ENCODE assay signal across 18 cellular contexts in genomic region chr3:57383421-57383820, GRCh38.
DNase-seq lines count a peak whose midpoint lies in the region; ATAC-seq and TF ChIP-seq lines count a peak whose summit lies in the region.
"Had no signal": no experiment of that assay in that cellular context is flagged by ENCODE, and none has a peak within 500 bp of the region (broad histone marks: within the 10 kb centered on the region; RNA-seq: fewer than 3 reads in every experiment).

No MANE protein-coding gene starts in this region.

- no peaks in the 10 kb centered on the region for H3K36me3 Mint-ChIP-seq in neural progenitor cell
- no peaks in the 10 kb centered on the region for H3K36me3 Mint-ChIP-seq in effector memory CD8-positive, alpha-beta T cell (ENCODE audit: insufficient read depth)
- H3K36me3 Mint-ChIP-seq: CD8-positive, alpha-beta T cell had no signal

- TF ChIP-seq CTCF in neural progenitor cell (IDR thresholded peaks at IDR 0.05) = no peak

- no peaks in the 10 kb centered on the region for H3K4me1 ChIP-seq in neural progenitor cell

- no peaks in the 10 kb centered on the region for H3K9me3 ChIP-seq in neural progenitor cell (ENCODE audit: low read depth)

- no peak overlapping the region for H3K27ac ChIP-seq in neural progenitor cell

- H3K4me3 ChIP-seq in neural progenitor cell = no peak overlapping the region

- DNase-seq in HK-2 (ENCODE audit: unreplicated experiment) (peak; percentile 9), glomerular visceral epithelial cell (ENCODE audit: extremely low spot score) (peak; percentile 30), neural progenitor cell (ENCODE audit: low spot score) (no peak), left lobe of liver (ENCODE audit: low spot score) (no peak)
- no peak for DNase-seq in effector memory CD8-positive, alpha-beta T cell
- DNase-seq: CD8-positive, alpha-beta T cell; DMS79; HCEC 1CT; Kasumi-1; NCI-H187; NCI-H226; NCI-H524 treated with DMSO at 0.1 percent for 48 hours; SHP77; T-helper 1 cell had no signal

- H3F3A ChIP-seq in neural progenitor cell (ENCODE audit: low read depth) = no peaks in the 10 kb centered on the region

- ATAC-seq in GM18909 (IDR thresholded peaks at IDR 0.05; ENCODE audit: poor library complexity, unreplicated experiment) (peak; percentile 54), HG02571 (IDR thresholded peaks at IDR 0.05; ENCODE audit: unreplicated experiment) (no peak), left lobe of liver (no peak), HG03280 (IDR thresholded peaks at IDR 0.05; ENCODE audit: unreplicated experiment) (no peak)
- no peak for ATAC-seq in effector memory CD8-positive, alpha-beta T cell (replicated peaks)
- ATAC-seq: CD8-positive, alpha-beta T cell; SK-N-SH treated with all-trans-retinoic acid at 6 μM for 48 hours had no signal

- no peak overlapping the region for H3K9ac ChIP-seq in neural progenitor cell

- no peak overlapping the region for H3K27ac Mint-ChIP-seq in neural progenitor cell
- H3K27ac Mint-ChIP-seq in effector memory CD8-positive, alpha-beta T cell = no peak overlapping the region
- H3K27ac Mint-ChIP-seq: CD8-positive, alpha-beta T cell had no signal

- no peak overlapping the region for H3K4me3 Mint-ChIP-seq in neural progenitor cell
- no peak overlapping the region for H3K4me3 Mint-ChIP-seq in effector memory CD8-positive, alpha-beta T cell
- H3K4me3 Mint-ChIP-seq: CD8-positive, alpha-beta T cell had no signal

- H3K9me3 Mint-ChIP-seq in neural progenitor cell = no peaks in the 10 kb centered on the region
- no peaks in the 10 kb centered on the region for H3K9me3 Mint-ChIP-seq in effector memory CD8-positive, alpha-beta T cell
- H3K9me3 Mint-ChIP-seq: CD8-positive, alpha-beta T cell had no signal

- no peaks in the 10 kb centered on the region for H3K79me2 ChIP-seq in neural progenitor cell (ENCODE audit: low read depth)

- H3K27me3 Mint-ChIP-seq in neural progenitor cell (ENCODE audit: insufficient read depth, low read depth) = no peaks in the 10 kb centered on the region
- H3K27me3 Mint-ChIP-seq in effector memory CD8-positive, alpha-beta T cell = peaks cover 8 to 12% of the 10 kb centered on the region in 2 donors

- peak overlapping the region; percentile 5 for H2AFZ ChIP-seq in neural progenitor cell (replicated peaks)

- H3K36me3 ChIP-seq in neural progenitor cell = no peaks in the 10 kb centered on the region

- H4K20me1 ChIP-seq in neural progenitor cell (ENCODE audit: low read depth) = no peaks in the 10 kb centered on the region

- H3K4me1 Mint-ChIP-seq in neural progenitor cell = peaks cover 8% of the 10 kb centered on the region
- no peaks in the 10 kb centered on the region for H3K4me1 Mint-ChIP-seq in effector memory CD8-positive, alpha-beta T cell (ENCODE audit: low read depth in 2 of 2)

- H3K27me3 ChIP-seq in neural progenitor cell = no peaks in the 10 kb centered on the region

- no peak overlapping the region for H3K4me2 ChIP-seq in neural progenitor cell

Comparison
In these comparisons a context has a peak if more than half of its experiments do, and no peak if none do; other contexts are left out.
1. DNase-seq: peak in HK-2 (single experiment) and glomerular visceral epithelial cell (single experiment); none in neural progenitor cell (single experiment), left lobe of liver (single experiment) and effector memory CD8-positive, alpha-beta T cell (0 of 3).